2 cellular contexts compared by ENCODE assay signal in genomic region chrX:1389181-1389992, GRCh38.
A peak's percentile ranks its signal among the peaks of the same experiment; 100 is the strongest.
TF ChIP-seq lines count a peak whose summit lies in the region.

No MANE protein-coding gene starts in this region.

TF ChIP-seq in IMR-90, 13 proteins besides CTCF, POLR2A, EP300 and RAD21:
- no peak for TF ChIP-seq RCOR1 (IDR thresholded peaks at IDR 0.05; ENCODE audit: insufficient replicate concordance, low read length)
- TF ChIP-seq CEBPB (IDR thresholded peaks at IDR 0.05; ENCODE audit: low read depth, low read length) = no peak
- TF ChIP-seq SMC3 (IDR thresholded peaks at IDR 0.05; ENCODE audit: low read depth, low read length) = no peak
- no peak for TF ChIP-seq RFX5 (IDR thresholded peaks at IDR 0.05; ENCODE audit: low read depth, low read length)
- no peak for TF ChIP-seq USF2 (IDR thresholded peaks at IDR 0.05; ENCODE audit: low read depth, low read length)
- TF ChIP-seq MAZ (IDR thresholded peaks at IDR 0.05; ENCODE audit: borderline replicate concordance, low read depth, low read length) = no peak
- no peak for TF ChIP-seq MAFK (IDR thresholded peaks at IDR 0.05; ENCODE audit: low read depth, low read length)
- no peak for TF ChIP-seq CHD1 (IDR thresholded peaks at IDR 0.05; ENCODE audit: low read depth, low read length)
- no peak for TF ChIP-seq NFE2L2 (IDR thresholded peaks at IDR 0.05; ENCODE audit: low read depth, low read length)

TF ChIP-seq in K562, 482 proteins besides CTCF, POLR2A, EP300 and RAD21:
- TF ChIP-seq RBFOX2 (IDR thresholded peaks at IDR 0.05; ENCODE audit: low read depth, low read length) = peak; percentile 79
- peak; percentile 71 for TF ChIP-seq POLR2G (IDR thresholded peaks at IDR 0.05; ENCODE audit: low read depth, low read length)
- no peak for TF ChIP-seq TOE1 (IDR thresholded peaks at IDR 0.05; ENCODE audit: borderline replicate concordance)
- no peak for TF ChIP-seq TOE1 (CRISPR knock-in tag; IDR thresholded peaks at IDR 0.05; ENCODE audit: borderline replicate concordance, low read depth)
TF ChIP-seq in K562: peak in this region for 2.
